Comparison of ENCODE assay signal across 8 cellular contexts in the genomic region with DNA sequence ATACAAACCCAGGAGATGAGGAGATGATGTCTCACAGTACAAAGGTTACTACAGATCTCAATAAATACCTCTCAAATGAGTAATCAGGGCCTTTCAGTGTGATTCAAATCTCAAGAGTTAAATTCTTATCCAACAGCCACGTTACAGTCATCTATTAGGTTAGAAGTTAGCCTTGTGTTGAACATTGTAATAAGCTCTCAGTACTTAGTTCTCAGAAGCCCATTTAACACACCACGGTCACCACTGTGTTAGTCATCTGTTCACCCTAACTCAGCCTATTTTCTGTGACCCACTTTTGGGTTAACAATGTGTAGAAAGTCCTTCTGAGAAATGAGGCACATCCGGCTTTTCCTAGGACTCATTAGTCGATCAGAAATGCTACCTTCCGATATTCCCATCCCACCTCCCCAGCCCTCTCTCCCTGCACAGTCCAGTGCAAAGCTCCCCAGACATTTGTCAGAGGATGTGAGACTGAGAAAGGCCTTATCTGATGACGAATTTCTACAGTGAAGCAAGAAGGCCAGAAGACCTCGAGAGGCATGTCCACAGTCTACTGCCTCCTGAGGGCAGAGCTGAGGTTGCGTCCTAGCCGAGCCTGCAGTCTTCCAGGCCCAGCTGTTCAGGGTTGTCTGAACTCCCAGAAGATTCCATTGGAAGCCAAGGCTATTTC.
DNase-seq lines count a peak whose midpoint lies in the region; ATAC-seq and TF ChIP-seq lines count a peak whose summit lies in the region.

No MANE protein-coding gene starts in this region.

- H3K27ac Mint-ChIP-seq in CD4-positive, alpha-beta T cell = no peak overlapping the region

- POLR2A ChIA-PET in CD4-positive, alpha-beta T cell (lab: Charles Lee) = no interaction called here

- no peaks in the 10 kb centered on the region for H3K9me3 Mint-ChIP-seq in CD4-positive, alpha-beta T cell

- H3K4me3 ChIP-seq in foreskin fibroblast (ENCODE audit: low read depth in 1 of 2, low read length in 2 of 2) = no peak overlapping the region

- peaks cover 5% of the 10 kb centered on the region for H3K4me1 Mint-ChIP-seq in CD4-positive, alpha-beta T cell (ENCODE audit: low read depth)

- H3K36me3 Mint-ChIP-seq in CD4-positive, alpha-beta T cell (ENCODE audit: low read depth) = no peaks in the 10 kb centered on the region

- no peak overlapping the region for H3K4me3 Mint-ChIP-seq in CD4-positive, alpha-beta T cell

- H3K9me3 ChIP-seq in CD4-positive, alpha-beta T cell (ENCODE audit: control insufficient read depth, low read length) = no peaks in the 10 kb centered on the region

- no peak for DNase-seq in CD4-positive, alpha-beta T cell
- DNase-seq in SW480 (ENCODE audit: low spot score) = peak; percentile 87
- DNase-seq in foreskin fibroblast = peak; percentile 87 to 90
- peak; percentile 88 for DNase-seq in stromal cell of bone marrow (ENCODE audit: low read depth)
- DNase-seq in COR-L47 (lab: John Stamatoyannopoulos, UW) = no peak
- DNase-seq in NCI-H187 (lab: John Stamatoyannopoulos, UW) = no peak

- CTCF ChIA-PET in CD4-positive, alpha-beta T cell (lab: Charles Lee) = no interaction called here

- H3K27ac ChIP-seq in CD4-positive, alpha-beta T cell (ENCODE audit: low read depth, low read length) = no peak overlapping the region

- no peaks in the 10 kb centered on the region for H3K27me3 Mint-ChIP-seq in CD4-positive, alpha-beta T cell

- no peak for TF ChIP-seq CTCF in CD4-positive, alpha-beta T cell (IDR thresholded peaks at IDR 0.05)
- TF ChIP-seq CTCF in foreskin fibroblast (IDR thresholded peaks at IDR 0.05; ENCODE audit: low read depth, low read length) = peak; percentile 64

- ATAC-seq in CD4-positive, alpha-beta T cell (ENCODE audit: poor library complexity) = peak; percentile 44
- ATAC-seq in GM18873 (IDR thresholded peaks at IDR 0.05; ENCODE audit: low FRiP score, unreplicated experiment) (peak; percentile 71), HG03045 (IDR thresholded peaks at IDR 0.05; ENCODE audit: unreplicated experiment) (peak; percentile 71)

- H3K27me3 ChIP-seq in CD4-positive, alpha-beta T cell (ENCODE audit: control insufficient read depth, insufficient read depth, low read length) = no peaks in the 10 kb centered on the region

- intact Hi-C loops in CD4-positive, alpha-beta T cell (cut with DNase I, micrococcal nuclease) = no loop called here

Comparison
In these comparisons a context has a peak if more than half of its experiments do, and no peak if none do; other contexts are left out.
1. DNase-seq: peak in SW480 (single experiment), foreskin fibroblast (2 of 2) and stromal cell of bone marrow (single experiment); none in CD4-positive, alpha-beta T cell (0 of 10), COR-L47 (single experiment) and NCI-H187 (0 of 2).
2. Peak in every context shown above with its lines, with median percentiles within 50 percentile points of each other: ATAC-seq.